ENCODE assay signal across 21 cellular contexts in the genomic region with DNA sequence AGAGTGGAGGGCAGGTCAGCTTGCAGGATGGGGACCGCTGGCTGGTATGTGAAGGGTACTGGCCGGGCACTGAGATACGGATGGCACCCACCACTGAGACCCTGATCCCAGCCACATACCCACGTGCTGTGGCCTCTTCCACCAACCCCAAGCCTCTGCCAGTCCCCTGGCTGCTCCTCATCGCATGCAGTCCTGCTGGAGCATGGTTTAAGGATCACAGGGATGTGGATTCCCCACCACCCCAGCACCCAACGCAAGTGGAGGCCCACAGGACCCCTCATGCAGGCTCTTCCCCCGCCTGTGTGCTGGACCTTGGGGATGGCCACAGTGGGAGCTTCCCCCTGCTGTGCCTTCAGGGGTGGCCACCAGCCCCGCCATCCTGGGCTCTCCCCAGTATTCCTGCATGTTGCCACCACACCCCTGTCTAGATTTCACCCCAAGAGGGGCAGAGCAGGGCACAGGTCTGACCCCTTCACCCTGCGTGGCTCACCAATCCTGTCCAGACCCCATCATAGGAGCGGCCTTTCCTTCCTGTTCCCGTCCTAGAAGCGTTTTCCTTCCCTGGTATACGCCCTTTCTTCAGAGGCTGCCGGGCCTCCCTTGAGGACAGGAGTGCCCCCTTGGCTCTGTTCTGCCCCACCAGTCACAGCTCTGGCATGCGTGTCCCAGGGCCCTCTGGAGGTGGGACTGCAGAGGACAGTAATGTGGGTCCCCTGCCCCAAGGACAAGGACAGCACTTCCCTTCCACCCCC. TPM values are rescaled to one million over a fixed set of nuclear protein-coding genes. Genes with fewer than 3 reads are reported as not detected.
"Had no signal": no experiment of that assay in that cellular context is flagged by ENCODE, and none has a peak within 500 bp of the region (broad histone marks: within the 10 kb centered on the region; RNA-seq: fewer than 3 reads in every experiment).

No MANE protein-coding gene starts in this region.

- H3K4me3 Mint-ChIP-seq: activated CD8-positive, alpha-beta T cell treated with anti-CD3 and anti-CD28 coated beads for 36 hours; activated naive CD8-positive, alpha-beta T cell treated with anti-CD3 and anti-CD28 coated beads, Interleukin-2, amount 10 ng/mL, durations not matched to agents 7 days and 5 days; dendritic cell treated with granulocyte-macrophage colony-stimulating factor and Interleukin-4, amounts not matched to agents 40 ng/mL and 50 ng/mL, for 4 days; immature natural killer cell; type B pancreatic cell had no signal

- H3K36me3 Mint-ChIP-seq: activated naive CD8-positive, alpha-beta T cell treated with anti-CD3 and anti-CD28 coated beads, Interleukin-2, amount 10 ng/mL, durations not matched to agents 7 days and 5 days; immature natural killer cell; type B pancreatic cell had no signal

- DNase-seq: activated CD8-positive, alpha-beta T cell treated with anti-CD3 and anti-CD28 coated beads for 36 hours; activated effector memory CD4-positive, alpha-beta T cell treated with anti-CD3 and anti-CD28 coated beads, Interleukin-2, amount 50 U/mL, for 16 hours; activated naive CD8-positive, alpha-beta T cell treated with anti-CD3 and anti-CD28 coated beads, Interleukin-2, amount 10 ng/mL, durations not matched to agents 7 days and 5 days; activated T-cell treated with anti-CD3 and anti-CD28 coated beads, Interleukin-2, amount 50 U/mL, for 48 hours; anterior cingulate cortex; cerebellar nuclear complex; effector memory CD4-positive, alpha-beta T cell; gastrocnemius medialis; heart left ventricle; immature natural killer cell; midbrain; retina; stimulated activated CD4-positive, alpha-beta T cell treated with anti-CD3 and anti-CD28 coated beads, Interleukin-15, amount 100 ng/mL, for 24 hours; stimulated activated CD4-positive, alpha-beta T cell treated with anti-CD3 and anti-CD28 coated beads, Interleukin-4, amount 100 ng/mL, for 1 hour; stimulated activated naive CD4-positive, alpha-beta T cell treated with Interleukin-2 at 50 U/mL for 16 hours; T-helper 9 cell; WERI-Rb-1 had no signal

- H3K27me3 ChIP-seq: gastrocnemius medialis, heart left ventricle had no signal

- H3K27ac Mint-ChIP-seq: activated CD8-positive, alpha-beta T cell treated with anti-CD3 and anti-CD28 coated beads for 36 hours; activated naive CD8-positive, alpha-beta T cell treated with anti-CD3 and anti-CD28 coated beads, Interleukin-2, amount 10 ng/mL, durations not matched to agents 7 days and 5 days; dendritic cell treated with granulocyte-macrophage colony-stimulating factor and Interleukin-4, amounts not matched to agents 40 ng/mL and 50 ng/mL, for 4 days; immature natural killer cell; type B pancreatic cell had no signal

- H3K27me3 Mint-ChIP-seq: type B pancreatic cell had no signal

- H3K9me3 Mint-ChIP-seq: activated CD8-positive, alpha-beta T cell treated with anti-CD3 and anti-CD28 coated beads for 36 hours; activated naive CD8-positive, alpha-beta T cell treated with anti-CD3 and anti-CD28 coated beads, Interleukin-2, amount 10 ng/mL, durations not matched to agents 7 days and 5 days; dendritic cell treated with granulocyte-macrophage colony-stimulating factor and Interleukin-4, amounts not matched to agents 40 ng/mL and 50 ng/mL, for 4 days; immature natural killer cell; type B pancreatic cell had no signal

- H2AFZ ChIP-seq: parathyroid adenoma had no signal

- H3K4me1 ChIP-seq: parathyroid adenoma had no signal

- ATAC-seq: activated CD8-positive, alpha-beta T cell treated with anti-CD3 and anti-CD28 coated beads for 36 hours; gastrocnemius medialis had no signal

- H3K27ac ChIP-seq: gastrocnemius medialis, heart left ventricle, parathyroid adenoma, WERI-Rb-1 had no signal

- H3K4me1 Mint-ChIP-seq: activated naive CD8-positive, alpha-beta T cell treated with anti-CD3 and anti-CD28 coated beads, Interleukin-2, amount 10 ng/mL, durations not matched to agents 7 days and 5 days; immature natural killer cell had no signal

- H3K9ac ChIP-seq: parathyroid adenoma had no signal

- H3K36me3 ChIP-seq: gastrocnemius medialis, WERI-Rb-1 had no signal

- H3K9me3 ChIP-seq: gastrocnemius medialis, heart left ventricle had no signal

- H3K4me3 ChIP-seq: gastrocnemius medialis, heart left ventricle had no signal

RNA-seq across cellular contexts. Expression of gene MLPH, which starts 18.3 kb away (rescaled TPM):
- total RNA-seq: activated CD8-positive, alpha-beta T cell treated with anti-CD3 and anti-CD28 coated beads for 36 hours; activated naive CD8-positive, alpha-beta T cell treated with anti-CD3 and anti-CD28 coated beads, Interleukin-2, amount 10 ng/mL, durations not matched to agents 7 days and 5 days; skeletal muscle tissue had no signal
- polyA plus RNA-seq: immature natural killer cell had no signal
